ENCODE assay signal across 9 cellular contexts in genomic region chr12:6141048-6141447, GRCh38. TPM values are rescaled to one million over a fixed set of nuclear protein-coding genes. Genes with fewer than 3 reads are reported as not detected.
DNase-seq lines count a peak whose midpoint lies in the region; FAIRE-seq and TF ChIP-seq lines count a peak whose summit lies in the region.
"Had no signal": no experiment of that assay in that cellular context is flagged by ENCODE, and none has a peak within 500 bp of the region (broad histone marks: within the 10 kb centered on the region; RNA-seq: fewer than 3 reads in every experiment).

No MANE protein-coding gene starts in this region.

- in situ Hi-C loops in G401 (cut with HindIII; ENCODE audit: low sequenced_read_pairs): no loop called here

- H3K4me3 ChIP-seq in spleen (peak overlapping the region in 1 of 8 donors; percentile 57), testis (no peak overlapping the region)

- H3K9me3 Mint-ChIP-seq in activated CD4-positive, alpha-beta T cell treated with anti-CD3 and anti-CD28 coated beads, Interleukin-2, amount 10 ng/mL, durations not matched to agents 24 days and 14 days: peaks cover 4% of the 10 kb centered on the region

- TF ChIP-seq CTCF in spleen (IDR thresholded peaks at IDR 0.05 in 8 of 11, conservative IDR thresholded peaks at IDR 0.05 in 3 of 11) (peak in 1 of 11 experiments; percentile 11), testis (IDR thresholded peaks at IDR 0.05) (no peak)

- H3K4me1 ChIP-seq in spleen (peaks cover 0 to 68% (median 34%) of the 10 kb centered on the region in 6 donors), testis (no peaks in the 10 kb centered on the region)

- no peaks in the 10 kb centered on the region for H3K27me3 Mint-ChIP-seq in activated CD4-positive, alpha-beta T cell treated with anti-CD3 and anti-CD28 coated beads, Interleukin-2, amount 10 ng/mL, durations not matched to agents 24 days and 14 days

- peak overlapping the region; percentile 92 for H3K27ac Mint-ChIP-seq in activated CD4-positive, alpha-beta T cell treated with anti-CD3 and anti-CD28 coated beads, Interleukin-2, amount 10 ng/mL, durations not matched to agents 24 days and 14 days

- H3K36me3 Mint-ChIP-seq in activated CD4-positive, alpha-beta T cell treated with anti-CD3 and anti-CD28 coated beads, Interleukin-2, amount 10 ng/mL, durations not matched to agents 24 days and 14 days (ENCODE audit: low read depth): peaks cover 2% of the 10 kb centered on the region

- peak overlapping the region; percentile 44 for H3K4me3 Mint-ChIP-seq in activated CD4-positive, alpha-beta T cell treated with anti-CD3 and anti-CD28 coated beads, Interleukin-2, amount 10 ng/mL, durations not matched to agents 24 days and 14 days

- intact Hi-C loops in activated CD4-positive, alpha-beta T cell treated with anti-CD3 and anti-CD28 coated beads, Interleukin-2, amount 10 ng/mL, durations not matched to agents 24 days and 14 days (cut with micrococcal nuclease): loop anchor here (1.0 kb wide), 1 partner anchor 26 kb away; no protein-coding TSS in a partner anchor
- intact Hi-C loops in spleen (cut with DNase I; ENCODE audit: low total_unique reads): no loop called here
- intact Hi-C loops in testis (cut with DNase I; ENCODE audit: low total_unique reads): no loop called here

- no peaks in the 10 kb centered on the region for H3K36me3 ChIP-seq in spleen
- H3K36me3 ChIP-seq in testis (ENCODE audit: low read depth, missing control alignments): no peaks in the 10 kb centered on the region

- DNase-seq in G401 (ENCODE audit: low spot score) (peak; percentile 4), globus pallidus (ENCODE audit: low spot score) (peak; percentile 60), spleen (no peak), A172 (ENCODE audit: low spot score) (no peak), testis (no peak), HTR-8/SVneo (ENCODE audit: insufficient read length, low spot score) (no peak), SK-N-DZ (ENCODE audit: low spot score) (no peak)
- peak; percentile 71 for DNase-seq in activated CD4-positive, alpha-beta T cell treated with anti-CD3 and anti-CD28 coated beads, Interleukin-2, amount 10 ng/mL, durations not matched to agents 24 days and 14 days

- H3K27ac ChIP-seq in spleen (peak overlapping the region; percentile 61 to 91 (median 80)), testis (no peak overlapping the region)
- H3K27ac ChIP-seq: KMS-11 had no signal

- H3K27me3 ChIP-seq in spleen (replicated peaks in 1 of 7) (no peaks in the 10 kb centered on the region), testis (no peaks in the 10 kb centered on the region)

- peaks cover 36% of the 10 kb centered on the region for H3K4me1 Mint-ChIP-seq in activated CD4-positive, alpha-beta T cell treated with anti-CD3 and anti-CD28 coated beads, Interleukin-2, amount 10 ng/mL, durations not matched to agents 24 days and 14 days

- WGBS in spleen, 5 donors: 9 to 34% (median 15%) methylated on average over 5 of the region's 5 CpGs
- WGBS in testis, 2 donors: 52 to 62% methylated on average over 5 of the region's 5 CpGs

- no peak for FAIRE-seq in HTR-8/SVneo (lab: Jason Lieb, UNC)

- TF ChIP-seq POLR2A in spleen (IDR thresholded peaks at IDR 0.05) (peak in 1 of 3 donors; percentile 13), testis (IDR thresholded peaks at IDR 0.05) (no peak)

- H3K9me3 ChIP-seq in spleen: no peaks in the 10 kb centered on the region
- H3K9me3 ChIP-seq in testis: no peaks in the 10 kb centered on the region

RNA-seq across cellular contexts. Expression of gene VWF, which starts 16.6 kb away (rescaled TPM):
- total RNA-seq in G401 (2014; rRNA removed; shearing (Covaris generic)): 0.06 and 0.34 TPM in 2 replicates
- total RNA-seq in activated CD4-positive, alpha-beta T cell treated with anti-CD3 and anti-CD28 coated beads, Interleukin-2, amount 10 ng/mL, durations not matched to agents 24 days and 14 days: 0.09 TPM in 1 of 2 replicates, not detected in the other
- 100 to 1,000 TPM; 272 to 957 (median 395) TPM for total RNA-seq in spleen
- polyA plus RNA-seq in spleen: 10 to 100 TPM; 12.9 to 38.6 (median 15.5) TPM
- 0.31 and 0.36 TPM in 2 replicates for total RNA-seq in A172 (2014; rRNA removed; shearing (Covaris generic))
- total RNA-seq in testis: 10 to 100 TPM; 83.7 to 86.2 TPM
- 68.3 TPM for polyA plus RNA-seq in testis (ENCODE audit: insufficient read depth, low read depth, low replicate concordance)
- polyA plus RNA-seq in SK-N-DZ (2014; cell fraction: cytosol; rRNA removed): 0.16 and 0.23 TPM in 2 replicates
- polyA plus RNA-seq in SK-N-DZ (2014; cell fraction: nucleus; rRNA removed): 0.31 and 0.36 TPM in 2 replicates

RNA-seq across cellular contexts. Expression of gene CD9, which starts 59.2 kb away (rescaled TPM):
- 34.3 and 46.6 TPM in 2 replicates for total RNA-seq in G401 (2014; rRNA removed; shearing (Covaris generic))
- 35.6 and 40.5 TPM in 2 replicates for total RNA-seq in activated CD4-positive, alpha-beta T cell treated with anti-CD3 and anti-CD28 coated beads, Interleukin-2, amount 10 ng/mL, durations not matched to agents 24 days and 14 days
- total RNA-seq in spleen (100 to 1,000 TPM in 1 of 7 donors, 10 to 100 TPM in 6; 50.0 to 113 (median 75.7) TPM), testis (10 to 100 TPM; 31.2 to 53.1 TPM)
- polyA plus RNA-seq in spleen (10 to 100 TPM; 16.2 to 87.4 (median 50.6) TPM), testis (ENCODE audit: insufficient read depth, low read depth, low replicate concordance) (94.2 TPM)
- 107 and 128 TPM in 2 replicates for total RNA-seq in A172 (2014; rRNA removed; shearing (Covaris generic))
- 108 and 135 TPM in 2 replicates for polyA plus RNA-seq in SK-N-DZ (2014; cell fraction: cytosol; rRNA removed)
- 46.5 and 66.6 TPM in 2 replicates for polyA plus RNA-seq in SK-N-DZ (2014; cell fraction: nucleus; rRNA removed)

Comparison
In these comparisons a context has a peak if more than half of its experiments do, and no peak if none do; other contexts are left out.
1. DNase-seq: peak in G401 (single experiment), activated CD4-positive, alpha-beta T cell treated with anti-CD3 and anti-CD28 coated beads, Interleukin-2, amount 10 ng/mL, durations not matched to agents 24 days and 14 days (single experiment) and globus pallidus (single experiment); none in spleen (single experiment), A172 (single experiment), testis (single experiment), HTR-8/SVneo (single experiment) and SK-N-DZ (single experiment).
2. H3K27ac ChIP-seq: peak in spleen (8 of 8); none in testis (0 of 2).
3. RNA of gene VWF, which starts 16.6 kb away (total RNA-seq): 272 to 957 TPM in spleen and 83.7 to 86.2 TPM in testis; 0.31 to 0.36 TPM in A172, 0.06 to 0.34 TPM in G401 and 0.09 TPM in activated CD4-positive, alpha-beta T cell treated with anti-CD3 and anti-CD28 coated beads, Interleukin-2, amount 10 ng/mL, durations not matched to agents 24 days and 14 days; every median in the first group is over 10 times any median in the second.